Comparison of ENCODE assay signal across 8 cellular contexts in the genomic region with DNA sequence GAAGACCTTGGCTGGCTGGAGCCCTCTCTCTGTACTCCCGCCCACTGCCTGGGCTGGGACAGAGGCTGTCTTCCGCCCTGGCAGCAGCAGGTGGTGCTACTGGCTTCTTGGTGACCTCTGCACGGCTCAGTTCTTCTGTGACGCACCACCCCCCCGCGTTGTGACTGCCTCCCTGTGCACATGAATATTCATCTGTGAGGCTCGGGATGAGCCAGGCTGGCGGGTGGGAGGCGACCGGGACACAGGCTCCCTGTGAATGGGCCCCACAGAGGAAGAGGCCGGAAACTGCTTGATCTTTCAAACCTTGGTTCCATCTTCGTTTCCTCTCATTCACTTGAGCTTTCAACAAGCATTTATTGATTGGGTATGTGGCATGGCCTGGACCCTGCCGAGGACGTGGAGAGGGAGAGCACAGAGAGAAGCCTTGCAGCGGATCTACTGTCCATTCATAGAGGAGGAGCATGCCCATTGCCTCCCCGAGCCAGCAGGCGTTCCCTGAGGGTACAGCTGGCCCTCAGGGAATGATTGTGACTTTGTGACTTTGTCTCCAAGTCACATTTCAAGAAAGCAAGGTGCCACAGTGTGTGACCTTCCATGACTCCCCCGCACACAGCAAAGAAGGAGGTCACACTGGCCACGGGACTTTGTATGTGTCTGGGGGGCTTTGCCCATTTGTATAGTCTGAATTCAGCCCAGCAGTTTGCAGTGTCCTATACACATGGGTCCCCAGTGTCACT. TPM values are rescaled to one million over a fixed set of nuclear protein-coding genes. Genes with fewer than 3 reads are reported as not detected.
A peak's percentile ranks its signal among the peaks of the same experiment; 100 is the strongest.
DNase-seq lines count a peak whose midpoint lies in the region; ATAC-seq and TF ChIP-seq lines count a peak whose summit lies in the region.

No MANE protein-coding gene starts in this region.

- no peak overlapping the region for H3K4me3 ChIP-seq in lower lobe of right lung
- H3K4me3 ChIP-seq in upper lobe of left lung, result no peak overlapping the region

- H3K27me3 ChIP-seq in lower lobe of right lung (ENCODE audit: low read depth) (no peaks in the 10 kb centered on the region), upper lobe of left lung (no peaks in the 10 kb centered on the region)

- intact Hi-C loops in lower lobe of right lung (cut with DNase I), result no loop called here

- H3K4me1 ChIP-seq in lower lobe of right lung, result peaks cover 11% of the 10 kb centered on the region
- H3K4me1 ChIP-seq in upper lobe of left lung, result peaks cover 4 to 20% (median 15%) of the 10 kb centered on the region in 4 donors

- WGBS in upper lobe of left lung, 2 donors, result 61 to 72% methylated on average over 11 to 19 of the region's 19 CpGs

- H3K27ac ChIP-seq in lower lobe of right lung, result peak overlapping the region; percentile 24
- H3K27ac ChIP-seq in upper lobe of left lung, result peak overlapping the region in 2 of 4 donors; percentile 44 to 51

- TF ChIP-seq POLR2A in upper lobe of left lung (IDR thresholded peaks at IDR 0.05), result no peak

- DNase-seq in NCI-H2227 treated with DMSO at 0.1 percent for 48 hours (lab: John Stamatoyannopoulos, UW), result peak; percentile 64
- DNase-seq in ecto neural progenitor cell (ENCODE audit: low spot score), result peak; percentile 91
- peak; percentile 60 for DNase-seq in lower lobe of right lung
- DNase-seq in upper lobe of left lung, result peak; percentile 44 to 45
- DNase-seq in NCI-H1436 treated with DMSO at 0.1 percent for 48 hours (lab: John Stamatoyannopoulos, UW), result no peak
- DNase-seq in KG1 (lab: John Stamatoyannopoulos, UW), result no peak

- H3K9me3 ChIP-seq in lower lobe of right lung (no peaks in the 10 kb centered on the region), upper lobe of left lung (no peaks in the 10 kb centered on the region)

- TF ChIP-seq EP300 in upper lobe of left lung (IDR thresholded peaks at IDR 0.05), result no peak

- H3K36me3 ChIP-seq in lower lobe of right lung, result peaks cover 41% of the 10 kb centered on the region
- peaks cover 0 to 32% (median 6%) of the 10 kb centered on the region in 4 donors for H3K36me3 ChIP-seq in upper lobe of left lung

- ATAC-seq in GM19328 (IDR thresholded peaks at IDR 0.05; ENCODE audit: unreplicated experiment) (peak; percentile 80), lower lobe of right lung (peak; percentile 61 to 63), upper lobe of left lung (ENCODE audit: low FRiP score in 2 of 2) (peak in 1 of 2 donors; percentile 55), HG02870 (IDR thresholded peaks at IDR 0.05; ENCODE audit: unreplicated experiment) (no peak)

- TF ChIP-seq CTCF in lower lobe of right lung (IDR thresholded peaks at IDR 0.05) (peak; percentile 35), upper lobe of left lung (IDR thresholded peaks at IDR 0.05) (peak in 5 of 6 experiments; percentile 12 to 44 (median 28))

RNA-seq across cellular contexts. Expression of gene B9D1, which starts 45.0 kb away (rescaled TPM):
- total RNA-seq in lower lobe of right lung (11.3 TPM), upper lobe of left lung (10 to 100 TPM; 11.7 to 52.4 (median 17.5) TPM)

Comparison
In these comparisons a context has a peak if more than half of its experiments do, and no peak if none do; other contexts are left out.
1. DNase-seq: peak in NCI-H2227 treated with DMSO at 0.1 percent for 48 hours (single experiment), ecto neural progenitor cell (single experiment), lower lobe of right lung (single experiment) and upper lobe of left lung (2 of 2); none in NCI-H1436 treated with DMSO at 0.1 percent for 48 hours (single experiment) and KG1 (single experiment).